17 cellular contexts compared by ENCODE assay signal in genomic region chr3:11908981-11909698, GRCh38.
DNase-seq lines count a peak whose midpoint lies in the region; ATAC-seq and TF ChIP-seq lines count a peak whose summit lies in the region.
"Had no signal": no experiment of that assay in that cellular context is flagged by ENCODE, and none has a peak within 500 bp of the region (broad histone marks: within the 10 kb centered on the region; RNA-seq: fewer than 3 reads in every experiment).

No MANE protein-coding gene starts in this region.

- no peaks in the 10 kb centered on the region for H3K4me1 ChIP-seq in upper lobe of right lung
- no peaks in the 10 kb centered on the region for H3K4me1 ChIP-seq in endodermal cell (ENCODE audit: control insufficient read depth, insufficient read depth, low read length)
- H3K4me1 ChIP-seq: A549 had no signal

- no peak overlapping the region for H3K27ac Mint-ChIP-seq in activated T-cell treated with anti-CD3 and anti-CD28 coated beads, Interleukin-2, amount 50 U/mL, for 24 hours
- no peak overlapping the region for H3K27ac Mint-ChIP-seq in central memory CD8-positive, alpha-beta T cell (ENCODE audit: low read depth)
- H3K27ac Mint-ChIP-seq in endodermal cell = no peak overlapping the region

- peak in 1 of 2 donors; percentile 23 for ATAC-seq in activated T-cell treated with anti-CD3 and anti-CD28 coated beads, Interleukin-2, amount 50 U/mL, for 4 hours
- ATAC-seq in central memory CD8-positive, alpha-beta T cell (replicated peaks; ENCODE audit: extremely low read depth, poor library complexity, severe bottlenecking) = no peak
- ATAC-seq in upper lobe of right lung = no peak
- ATAC-seq in HG02759 (IDR thresholded peaks at IDR 0.05; ENCODE audit: unreplicated experiment) = no peak
- ATAC-seq: A549, Panc1 had no signal

- no peaks in the 10 kb centered on the region for H3K27me3 ChIP-seq in upper lobe of right lung
- no peaks in the 10 kb centered on the region for H3K27me3 ChIP-seq in endodermal cell (ENCODE audit: control insufficient read depth, insufficient read depth, low read length, poor library complexity, severe bottlenecking)

- H3K4me3 ChIP-seq in upper lobe of right lung (no peak overlapping the region), endodermal cell (ENCODE audit: low read length) (no peak overlapping the region)
- H3K4me3 ChIP-seq: A549 had no signal

- 89 to 90% methylated on average over 9 to 22 of the region's 22 CpGs for WGBS in endodermal cell (ENCODE audit: insufficient coverage in 1 of 2, insufficient read length in 1 of 2), 2 experiments

- no peaks in the 10 kb centered on the region for H3K27me3 Mint-ChIP-seq in activated T-cell treated with anti-CD3 and anti-CD28 coated beads, Interleukin-2, amount 50 U/mL, for 4 hours (ENCODE audit: low read depth)
- no peaks in the 10 kb centered on the region for H3K27me3 Mint-ChIP-seq in activated T-cell treated with anti-CD3 and anti-CD28 coated beads, Interleukin-2, amount 50 U/mL, for 24 hours
- peaks cover 13% of the 10 kb centered on the region for H3K27me3 Mint-ChIP-seq in central memory CD8-positive, alpha-beta T cell
- peaks cover 2% of the 10 kb centered on the region for H3K27me3 Mint-ChIP-seq in endodermal cell (ENCODE audit: insufficient read depth)

- DNase-seq in activated T-cell treated with anti-CD3 and anti-CD28 coated beads, Interleukin-2, amount 50 U/mL, for 4 hours = no peak
- DNase-seq in activated T-cell treated with anti-CD3 and anti-CD28 coated beads, Interleukin-2, amount 50 U/mL, for 24 hours = no peak
- peak; percentile 15 for DNase-seq in RPMI8226
- no peak for DNase-seq in central memory CD8-positive, alpha-beta T cell (ENCODE audit: low spot score in 2 of 2)
- peak; percentile 47 for DNase-seq in upper lobe of right lung
- no peak for DNase-seq in endodermal cell
- DNase-seq: DMS79 treated with DMSO at 0.1 percent for 48 hours, GOT3, NCI-H1417 treated with DMSO at 0.1 percent for 48 hours, NCI-H2029, NCI-H510A, NCI-H82, Right ventricle myocardium superior had no signal

- H3K36me3 Mint-ChIP-seq in activated T-cell treated with anti-CD3 and anti-CD28 coated beads, Interleukin-2, amount 50 U/mL, for 4 hours (ENCODE audit: insufficient read depth) = no peaks in the 10 kb centered on the region
- H3K36me3 Mint-ChIP-seq in activated T-cell treated with anti-CD3 and anti-CD28 coated beads, Interleukin-2, amount 50 U/mL, for 24 hours (ENCODE audit: low read depth) = no peaks in the 10 kb centered on the region
- H3K36me3 Mint-ChIP-seq in central memory CD8-positive, alpha-beta T cell (ENCODE audit: insufficient read depth) = no peaks in the 10 kb centered on the region
- H3K36me3 Mint-ChIP-seq in endodermal cell (ENCODE audit: low read depth) = no peaks in the 10 kb centered on the region
- H3K36me3 Mint-ChIP-seq: CD14-positive monocyte had no signal

- intact Hi-C loops in upper lobe of right lung (cut with DNase I) = no loop called here

- H3K9me3 ChIP-seq in upper lobe of right lung (no peaks in the 10 kb centered on the region), endodermal cell (ENCODE audit: control insufficient read depth, low read length) (no peaks in the 10 kb centered on the region)
- H3K9me3 ChIP-seq: A549 had no signal

- H3K9ac ChIP-seq in endodermal cell (ENCODE audit: extremely low read depth, low read length, poor library complexity, severe bottlenecking) = no peak overlapping the region

- peak overlapping the region; percentile 49 for H3K4me3 Mint-ChIP-seq in activated T-cell treated with anti-CD3 and anti-CD28 coated beads, Interleukin-2, amount 50 U/mL, for 4 hours
- no peak overlapping the region for H3K4me3 Mint-ChIP-seq in activated T-cell treated with anti-CD3 and anti-CD28 coated beads, Interleukin-2, amount 50 U/mL, for 24 hours
- peak overlapping the region; percentile 52 for H3K4me3 Mint-ChIP-seq in central memory CD8-positive, alpha-beta T cell
- no peak overlapping the region for H3K4me3 Mint-ChIP-seq in endodermal cell
- H3K4me3 Mint-ChIP-seq: CD14-positive monocyte had no signal

- no peak for TF ChIP-seq CTCF in upper lobe of right lung (IDR thresholded peaks at IDR 0.05)
- TF ChIP-seq CTCF in endodermal cell (conservative IDR thresholded peaks at IDR 0.05) = no peak

- no peaks in the 10 kb centered on the region for H3K36me3 ChIP-seq in upper lobe of right lung
- H3K36me3 ChIP-seq in endodermal cell (ENCODE audit: control insufficient read depth, insufficient read depth, low read length) = no peaks in the 10 kb centered on the region

- peaks cover 8% of the 10 kb centered on the region for H3K4me1 Mint-ChIP-seq in activated T-cell treated with anti-CD3 and anti-CD28 coated beads, Interleukin-2, amount 50 U/mL, for 4 hours (ENCODE audit: low read depth)
- peaks cover 6% of the 10 kb centered on the region for H3K4me1 Mint-ChIP-seq in activated T-cell treated with anti-CD3 and anti-CD28 coated beads, Interleukin-2, amount 50 U/mL, for 24 hours (ENCODE audit: low read depth)
- H3K4me1 Mint-ChIP-seq in central memory CD8-positive, alpha-beta T cell = peaks cover 15% of the 10 kb centered on the region
- H3K4me1 Mint-ChIP-seq in endodermal cell = no peaks in the 10 kb centered on the region
- H3K4me1 Mint-ChIP-seq: CD14-positive monocyte had no signal

- no peaks in the 10 kb centered on the region for H3K9me3 Mint-ChIP-seq in activated T-cell treated with anti-CD3 and anti-CD28 coated beads, Interleukin-2, amount 50 U/mL, for 4 hours
- H3K9me3 Mint-ChIP-seq in activated T-cell treated with anti-CD3 and anti-CD28 coated beads, Interleukin-2, amount 50 U/mL, for 24 hours = no peaks in the 10 kb centered on the region
- H3K9me3 Mint-ChIP-seq in central memory CD8-positive, alpha-beta T cell = no peaks in the 10 kb centered on the region
- no peaks in the 10 kb centered on the region for H3K9me3 Mint-ChIP-seq in endodermal cell

- H3K27ac ChIP-seq in upper lobe of right lung (no peak overlapping the region), endodermal cell (ENCODE audit: low read depth, low read length) (no peak overlapping the region)
- H3K27ac ChIP-seq: A549 had no signal

Comparison
In these comparisons a context has a peak if more than half of its experiments do, and no peak if none do; other contexts are left out.
1. H3K4me3 Mint-ChIP-seq: peak in activated T-cell treated with anti-CD3 and anti-CD28 coated beads, Interleukin-2, amount 50 U/mL, for 4 hours (single experiment) and central memory CD8-positive, alpha-beta T cell (single experiment); none in activated T-cell treated with anti-CD3 and anti-CD28 coated beads, Interleukin-2, amount 50 U/mL, for 24 hours (single experiment) and endodermal cell (single experiment).
2. DNase-seq: peak in RPMI8226 (single experiment) and upper lobe of right lung (single experiment); none in activated T-cell treated with anti-CD3 and anti-CD28 coated beads, Interleukin-2, amount 50 U/mL, for 4 hours (single experiment), activated T-cell treated with anti-CD3 and anti-CD28 coated beads, Interleukin-2, amount 50 U/mL, for 24 hours (single experiment), central memory CD8-positive, alpha-beta T cell (0 of 2) and endodermal cell (single experiment).